ENCODE assay signal across 1 cellular context in the genomic region with DNA sequence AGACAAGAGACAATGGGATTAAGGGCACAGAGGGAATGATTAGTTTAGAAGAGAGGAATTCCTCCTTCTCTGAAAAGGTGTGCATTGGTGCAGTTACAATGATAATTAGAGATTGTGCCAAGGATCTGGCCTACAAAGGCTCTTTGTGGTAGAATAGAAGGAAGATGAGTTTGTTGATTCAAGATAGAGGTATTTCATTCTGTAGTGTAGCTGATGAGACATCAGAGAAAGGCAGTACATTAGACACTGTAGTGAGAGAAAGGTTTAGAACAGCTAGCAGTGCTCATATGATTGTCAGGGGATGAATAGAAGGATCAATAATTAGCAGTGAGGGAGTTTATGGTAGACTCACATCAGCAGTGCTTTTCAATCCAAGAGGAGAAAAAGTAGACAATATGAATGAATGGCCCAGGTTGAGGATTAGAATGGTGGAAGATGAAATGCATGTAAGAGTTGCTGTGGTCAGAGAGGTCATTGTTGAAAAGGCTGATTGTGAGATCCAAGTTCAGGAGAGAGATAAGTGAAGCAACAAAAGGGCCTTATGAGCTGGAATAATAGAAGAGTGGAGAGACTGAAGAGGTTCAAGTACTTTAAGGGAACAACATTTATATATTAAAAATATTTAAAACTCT.
TF ChIP-seq lines count a peak whose summit lies in the region.

No MANE protein-coding gene starts in this region.

TF ChIP-seq in GM12878, 131 proteins besides CTCF, POLR2A, EP300 and RAD21 (continued from another document):
- TF ChIP-seq HCFC1 (IDR thresholded peaks at IDR 0.05; ENCODE audit: low read length), result no peak
- no peak for TF ChIP-seq CBX3 (IDR thresholded peaks at IDR 0.05; ENCODE audit: borderline replicate concordance, low read depth)
- no peak for TF ChIP-seq STAT1 (conservative IDR thresholded peaks at IDR 0.05)
- TF ChIP-seq, protein P1, sequence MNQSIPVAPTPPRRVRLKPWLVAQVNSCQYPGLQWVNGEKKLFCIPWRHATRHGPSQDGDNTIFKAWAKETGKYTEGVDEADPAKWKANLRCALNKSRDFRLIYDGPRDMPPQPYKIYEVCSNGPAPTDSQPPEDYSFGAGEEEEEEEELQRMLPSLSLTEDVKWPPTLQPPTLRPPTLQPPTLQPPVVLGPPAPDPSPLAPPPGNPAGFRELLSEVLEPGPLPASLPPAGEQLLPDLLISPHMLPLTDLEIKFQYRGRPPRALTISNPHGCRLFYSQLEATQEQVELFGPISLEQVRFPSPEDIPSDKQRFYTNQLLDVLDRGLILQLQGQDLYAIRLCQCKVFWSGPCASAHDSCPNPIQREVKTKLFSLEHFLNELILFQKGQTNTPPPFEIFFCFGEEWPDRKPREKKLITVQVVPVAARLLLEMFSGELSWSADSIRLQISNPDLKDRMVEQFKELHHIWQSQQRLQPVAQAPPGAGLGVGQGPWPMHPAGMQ (IDR thresholded peaks at IDR 0.05; ENCODE audit: borderline replicate concordance), result no peak
- TF ChIP-seq ATF3 (IDR thresholded peaks at IDR 0.05; ENCODE audit: borderline replicate concordance, extremely low read depth, low read depth, low read length), result no peak
- TF ChIP-seq CEBPB (IDR thresholded peaks at IDR 0.05; ENCODE audit: borderline replicate concordance in 1 of 2, low read depth in 2 of 2, low read length in 2 of 2), result no peak
- no peak for TF ChIP-seq NR2C1 (IDR thresholded peaks at IDR 0.05)
- TF ChIP-seq BCL11A (IDR thresholded peaks at IDR 0.05; ENCODE audit: low read depth, low read length), result no peak
- no peak for TF ChIP-seq TAF1 (IDR thresholded peaks at IDR 0.05; ENCODE audit: borderline replicate concordance, low read depth, low read length)
- TF ChIP-seq BMI1 (IDR thresholded peaks at IDR 0.05; ENCODE audit: borderline replicate concordance), result no peak
- TF ChIP-seq, protein P2, sequence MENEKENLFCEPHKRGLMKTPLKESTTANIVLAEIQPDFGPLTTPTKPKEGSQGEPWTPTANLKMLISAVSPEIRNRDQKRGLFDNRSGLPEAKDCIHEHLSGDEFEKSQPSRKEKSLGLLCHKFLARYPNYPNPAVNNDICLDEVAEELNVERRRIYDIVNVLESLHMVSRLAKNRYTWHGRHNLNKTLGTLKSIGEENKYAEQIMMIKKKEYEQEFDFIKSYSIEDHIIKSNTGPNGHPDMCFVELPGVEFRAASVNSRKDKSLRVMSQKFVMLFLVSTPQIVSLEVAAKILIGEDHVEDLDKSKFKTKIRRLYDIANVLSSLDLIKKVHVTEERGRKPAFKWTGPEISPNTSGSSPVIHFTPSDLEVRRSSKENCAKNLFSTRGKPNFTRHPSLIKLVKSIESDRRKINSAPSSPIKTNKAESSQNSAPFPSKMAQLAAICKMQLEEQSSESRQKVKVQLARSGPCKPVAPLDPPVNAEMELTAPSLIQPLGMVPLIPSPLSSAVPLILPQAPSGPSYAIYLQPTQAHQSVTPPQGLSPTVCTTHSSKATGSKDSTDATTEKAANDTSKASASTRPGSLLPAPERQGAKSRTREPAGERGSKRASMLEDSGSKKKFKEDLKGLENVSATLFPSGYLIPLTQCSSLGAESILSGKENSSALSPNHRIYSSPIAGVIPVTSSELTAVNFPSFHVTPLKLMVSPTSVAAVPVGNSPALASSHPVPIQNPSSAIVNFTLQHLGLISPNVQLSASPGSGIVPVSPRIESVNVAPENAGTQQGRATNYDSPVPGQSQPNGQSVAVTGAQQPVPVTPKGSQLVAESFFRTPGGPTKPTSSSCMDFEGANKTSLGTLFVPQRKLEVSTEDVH (IDR thresholded peaks at IDR 0.05; ENCODE audit: low read depth, partially characterized antibody), result no peak
- TF ChIP-seq NFIC (IDR thresholded peaks at IDR 0.05; ENCODE audit: low read depth, low read length), result no peak
- TF ChIP-seq SIX5 (IDR thresholded peaks at IDR 0.05; ENCODE audit: low read depth, low read length, severe bottlenecking), result no peak
